ENCODE assay signal across 1 cellular context in genomic region chr5:108747111-108748009, GRCh38.
TF ChIP-seq lines count a peak whose summit lies in the region.

FER (plus strand) TSS chr5:108747897; CDS start chr5:108798183, 50,286 bp downstream.

TF ChIP-seq in K562, 482 proteins besides CTCF, POLR2A, EP300 and RAD21 (continued from another document and continues in another):
- TF ChIP-seq ZNF79 (CRISPR knock-in tag; IDR thresholded peaks at IDR 0.05; ENCODE audit: low read depth) (no peak), PRDM10 (IDR thresholded peaks at IDR 0.05; ENCODE audit: partially characterized antibody) (peak; percentile 91), MXI1 (IDR thresholded peaks at IDR 0.05; ENCODE audit: low read depth, low read length) (no peak), JUND (IDR thresholded peaks at IDR 0.05; ENCODE audit: borderline replicate concordance, low read depth, low read length) (peak; percentile 81), JUND (tag; IDR thresholded peaks at IDR 0.05; ENCODE audit: borderline replicate concordance, low read depth, low read length) (peak; percentile 76; the same call in 2 of the 3 replicates), ZNF134 (CRISPR knock-in tag; conservative IDR thresholded peaks at IDR 0.05) (no peak), FOSL1 (tag; conservative IDR thresholded peaks at IDR 0.05) (peak; percentile 75), HDAC1 (IDR thresholded peaks at IDR 0.05) (0 out of 4 replicates have a peak, but pooled peaks of 1 of the 2 experiments have one; percentile 9), RCOR1 (IDR thresholded peaks at IDR 0.05; ENCODE audit: borderline replicate concordance in 1 of 2, low read depth in 2 of 2, low read length in 2 of 2) (peak in 1 of 2 experiments; percentile 26; a peak in 1 of 4 replicates), ATF1 (CRISPR knock-in tag; IDR thresholded peaks at IDR 0.05) (no peak), ATF1 (tag; IDR thresholded peaks at IDR 0.05) (peak; percentile 54), ZNF518B (CRISPR knock-in tag; IDR thresholded peaks at IDR 0.05) (no peak), MYC (IDR thresholded peaks at IDR 0.05; ENCODE audit: low read depth, low read length) (no peak), MYC (CRISPR knock-in tag; IDR thresholded peaks at IDR 0.05; ENCODE audit: borderline replicate concordance, low read depth) (no peak), ETS1 (conservative IDR thresholded peaks at IDR 0.05; ENCODE audit: control insufficient read depth, low read depth, low read length) (no peak), ARNT (IDR thresholded peaks at IDR 0.05) (no peak), CHCHD3 (CRISPR knock-in tag; IDR thresholded peaks at IDR 0.05) (no peak), ZFX (CRISPR knock-in tag; IDR thresholded peaks at IDR 0.05) (no peak), ZC3H11A (IDR thresholded peaks at IDR 0.05; ENCODE audit: low read depth, low read length) (no peak), ATF3 (IDR thresholded peaks at IDR 0.05) (peak; percentile 83), ATF3 (CRISPR knock-in tag; conservative IDR thresholded peaks at IDR 0.05) (no peak), CXXC5 (CRISPR knock-in tag; IDR thresholded peaks at IDR 0.05) (peak; percentile 23), ETS2 (tag; IDR thresholded peaks at IDR 0.05; ENCODE audit: borderline replicate concordance, poor library complexity, severe bottlenecking) (no peak), SOX6 (IDR thresholded peaks at IDR 0.05) (0 out of 2 replicates have a peak, but pooled peaks have one; percentile 17), TAL1 (IDR thresholded peaks at IDR 0.05) (no peak), PKNOX1 (IDR thresholded peaks at IDR 0.05) (peak; percentile 63), CBFA2T2 (conservative IDR thresholded peaks at IDR 0.05) (no peak), ZNF407 (IDR thresholded peaks at IDR 0.05; ENCODE audit: low read depth) (no peak; the same call in 1 of the 2 replicates), RFX1 (IDR thresholded peaks at IDR 0.05) (0 out of 2 replicates have a peak, but pooled peaks have one; percentile 10), HDAC2 (IDR thresholded peaks at IDR 0.05) (0 out of 2 replicates have a peak, but pooled peaks have one; percentile 17), ZKSCAN8 (CRISPR knock-in tag; IDR thresholded peaks at IDR 0.05) (0 out of 2 replicates have a peak, but pooled peaks have one; percentile 53), HMBOX1 (IDR thresholded peaks at IDR 0.05) (peak; percentile 83), ATF7 (IDR thresholded peaks at IDR 0.05) (peak; percentile 46; the same call in 1 of the 2 replicates), TEAD4 (IDR thresholded peaks at IDR 0.05; ENCODE audit: low read length) (peak; percentile 34), TEAD4 (CRISPR knock-in tag; IDR thresholded peaks at IDR 0.05; ENCODE audit: borderline replicate concordance) (no peak), TAF7 (tag; IDR thresholded peaks at IDR 0.05) (no peak), LARP7 (IDR thresholded peaks at IDR 0.05) (no peak), ZNF384 (IDR thresholded peaks at IDR 0.05; ENCODE audit: low read depth, low read length) (0 out of 2 replicates have a peak, but pooled peaks have one; percentile 3), FOXK2 (conservative IDR thresholded peaks at IDR 0.05 in 1 of 2, IDR thresholded peaks at IDR 0.05 in 1 of 2; ENCODE audit: low read depth in 2 of 2) (0 out of 4 replicates have a peak, but pooled peaks of 1 of the 2 experiments have one; percentile 42), POLR2B (IDR thresholded peaks at IDR 0.05; ENCODE audit: low read depth, partially characterized antibody) (peak; percentile 24)
